Comparison of ENCODE assay signal across 28 cellular contexts in genomic region chr1:62993844-62994243, GRCh38.
"Had no signal": no experiment of that assay in that cellular context is flagged by ENCODE, and none has a peak within 500 bp of the region (broad histone marks: within the 10 kb centered on the region; RNA-seq: fewer than 3 reads in every experiment).

No MANE protein-coding gene starts in this region.

- ATAC-seq: effector memory CD8-positive, alpha-beta T cell; esophagus mucosa; gastrocnemius medialis; heart left ventricle; left colon; left lung; left ventricle myocardium superior; lower lobe of right lung; mucosa of descending colon; naive thymus-derived CD8-positive, alpha-beta T cell had no signal

- H3K4me3 ChIP-seq: colonic mucosa, esophagus squamous epithelium, gastrocnemius medialis, heart left ventricle, hepatocyte, left lung, lower lobe of right lung, mucosa of descending colon had no signal

- H3K4me1 ChIP-seq: colonic mucosa, esophagus squamous epithelium, gastrocnemius medialis, heart left ventricle, left lung, lower lobe of right lung had no signal

- H3K9me3 ChIP-seq: colonic mucosa, esophagus squamous epithelium, gastrocnemius medialis, heart left ventricle, left lung, lower lobe of right lung, mucosa of descending colon had no signal

- H3K36me3 ChIP-seq: colonic mucosa, esophagus squamous epithelium, gastrocnemius medialis, heart left ventricle, left lung, lower lobe of right lung had no signal

- H3K27ac ChIP-seq: colonic mucosa, epithelial cell of prostate, esophagus squamous epithelium, gastrocnemius medialis, heart left ventricle, hepatocyte, left lung, lower lobe of right lung had no signal

- DNase-seq: colonic mucosa; cortex of kidney; effector CD8-positive, alpha-beta T cell; effector memory CD8-positive, alpha-beta T cell; endodermal cell; erythroblast; esophagus squamous epithelium; foreskin fibroblast; foreskin melanocyte; gastrocnemius medialis; heart left ventricle; hypothalamus; immature natural killer cell; islet precursor cell; kidney; kidney glomerular epithelial cell; left colon; left lung; left ventricle myocardium superior; lower lobe of right lung; mesenchymal stem cell; mucosa of descending colon; naive B cell; naive thymus-derived CD8-positive, alpha-beta T cell had no signal

- FAIRE-seq: endometrium, kidney had no signal
